In the genomic region with DNA sequence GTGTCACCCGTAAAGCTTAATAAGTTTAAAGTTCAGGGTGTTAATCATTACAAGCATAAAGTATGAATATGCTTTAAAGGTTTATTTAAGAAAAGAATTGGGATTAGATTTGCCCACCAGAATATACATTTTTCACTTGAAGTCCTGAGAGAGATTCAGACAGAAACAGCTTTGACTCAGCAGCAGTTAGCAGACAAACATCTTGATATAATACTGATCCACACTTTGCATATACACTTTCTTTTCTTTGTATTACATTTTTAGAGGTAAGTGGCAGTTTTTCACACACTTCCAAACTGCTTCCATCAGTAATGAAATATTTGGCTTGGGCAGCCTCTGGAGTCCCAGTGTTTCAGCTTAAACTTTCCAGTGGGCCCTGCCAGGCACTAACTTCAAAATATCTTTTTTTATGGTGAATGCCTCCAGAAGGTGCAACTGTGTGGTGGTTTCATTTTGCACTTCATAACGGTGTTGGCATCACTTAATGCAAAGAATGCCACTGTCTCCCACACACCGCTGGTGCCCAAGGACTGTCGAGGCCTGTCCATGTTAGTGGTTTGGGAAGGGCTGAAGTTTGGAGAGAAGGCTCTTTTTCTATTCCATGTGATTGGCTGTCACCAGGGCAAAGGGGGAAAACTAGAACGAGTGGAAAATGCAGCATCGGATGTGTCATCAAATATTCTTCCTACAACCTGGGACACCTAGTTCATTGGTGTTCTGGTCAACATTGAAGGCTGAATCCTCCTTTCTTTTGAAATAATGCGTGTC, we compare ENCODE assay signal across 9 cellular contexts. TPM values are rescaled to one million over a fixed set of nuclear protein-coding genes. Genes with fewer than 3 reads are reported as not detected.
A peak's percentile ranks its signal among the peaks of the same experiment; 100 is the strongest.
DNase-seq lines count a peak whose midpoint lies in the region; ATAC-seq, FAIRE-seq and TF ChIP-seq lines count a peak whose summit lies in the region.
"Had no signal": no experiment of that assay in that cellular context is flagged by ENCODE, and none has a peak within 500 bp of the region (broad histone marks: within the 10 kb centered on the region; RNA-seq: fewer than 3 reads in every experiment).

No MANE protein-coding gene starts in this region.

- BruUV-seq in Calu3 (replicated peaks; lab: Mats Ljungman, UMichigan) (no TSS peak), K562 (replicated peaks; lab: Mats Ljungman, UMichigan) (no TSS peak)

- H3K4me1 ChIP-seq in K562 (replicated peaks in 1 of 2; ENCODE audit: control insufficient read depth in 2 of 2, insufficient read depth in 2 of 2, low read length in 2 of 2) (no peaks in the 10 kb centered on the region; a peak in 1 of 5 replicates), parathyroid adenoma (peaks cover 43% of the 10 kb centered on the region), thyroid gland (peaks cover 16 to 50% of the 10 kb centered on the region in 2 donors)

- H3K4me2 ChIP-seq in K562 (ENCODE audit: insufficient read depth, low read length) (no peak overlapping the region), parathyroid adenoma (ENCODE audit: low read length) (no peak overlapping the region)

- in situ Hi-C loops in K562 (cut with MboI) = no loop called here

- H3K9me3 ChIP-seq in K562 (replicated peaks; ENCODE audit: control insufficient read depth, insufficient read depth, low read depth, low read length) (no peaks in the 10 kb centered on the region), parathyroid adenoma (ENCODE audit: control insufficient read depth, low read length) (no peaks in the 10 kb centered on the region), thyroid gland (no peaks in the 10 kb centered on the region)

- H3K4me3 ChIP-seq in K562 (no peak overlapping the region), parathyroid adenoma (ENCODE audit: low read depth, low read length) (no peak overlapping the region), thyroid gland (replicated peaks in 1 of 3) (no peak overlapping the region)

- H2AFZ ChIP-seq in K562 (ENCODE audit: low read depth, low read length) = no peak overlapping the region
- peak overlapping the region; percentile 16 for H2AFZ ChIP-seq in parathyroid adenoma

- H3K4me1 Mint-ChIP-seq in Calu3 (ENCODE audit: low read depth, unreplicated experiment) = peaks cover 78% of the 10 kb centered on the region

- POLR2A ChIA-PET in K562 (lab: Yijun Ruan, JAX) = interaction anchor here (0.6 kb wide), 1 partner anchor 214 kb away, joined by 3 read pairs; no protein-coding TSS in a partner anchor

- TF ChIP-seq EP300 in K562 (IDR thresholded peaks at IDR 0.05; ENCODE audit: low read length) = no peak

- CTCF ChIA-PET in Calu3 (lab: Charles Lee) (interaction anchor here (0.5 to 1.9 kb wide), 2 partner anchors 104 to 775 kb away, joined by 5 read pairs; no protein-coding TSS in a partner anchor), K562 (lab: Yijun Ruan, JAX; ENCODE audit: low intra/inter-chr PET ratio) (no interaction called here)

- H3K27ac Mint-ChIP-seq in Calu3 (ENCODE audit: unreplicated experiment) = peak overlapping the region; percentile 56
- H3K27ac Mint-ChIP-seq: dendritic cell treated with granulocyte-macrophage colony-stimulating factor and Interleukin-4, amounts not matched to agents 40 ng/mL and 50 ng/mL, for 4 days had no signal

- H3K79me2 ChIP-seq in K562 (ENCODE audit: control insufficient read depth, insufficient read depth, low read length) (no peaks in the 10 kb centered on the region), parathyroid adenoma (peaks cover 23% of the 10 kb centered on the region)

- 23% methylated on average over 7 of the region's 7 CpGs for WGBS in K562 (ENCODE audit: insufficient coverage, low coverage, missing lambda C conversion rate)
- WGBS in thyroid gland, 2 donors = 76 to 87% methylated on average over 7 of the region's 7 CpGs

- H3K27me3 Mint-ChIP-seq in Calu3 (ENCODE audit: unreplicated experiment) = no peaks in the 10 kb centered on the region
- H3K27me3 Mint-ChIP-seq: dendritic cell treated with granulocyte-macrophage colony-stimulating factor and Interleukin-4, amounts not matched to agents 40 ng/mL and 50 ng/mL, for 4 days had no signal

- H3K9me3 Mint-ChIP-seq in Calu3 (ENCODE audit: low read depth, unreplicated experiment) = no peaks in the 10 kb centered on the region
- H3K9me3 Mint-ChIP-seq: dendritic cell treated with granulocyte-macrophage colony-stimulating factor and Interleukin-4, amounts not matched to agents 40 ng/mL and 50 ng/mL, for 4 days had no signal

- peak overlapping the region; percentile 59 for H3K4me3 Mint-ChIP-seq in Calu3 (ENCODE audit: low read depth, unreplicated experiment)
- H3K4me3 Mint-ChIP-seq: dendritic cell treated with granulocyte-macrophage colony-stimulating factor and Interleukin-4, amounts not matched to agents 40 ng/mL and 50 ng/mL, for 4 days had no signal

- ATAC-seq in HG02610 (IDR thresholded peaks at IDR 0.05; ENCODE audit: unreplicated experiment) (peak; percentile 49), K562 (no peak), HG03432 (IDR thresholded peaks at IDR 0.05; ENCODE audit: unreplicated experiment) (no peak)

- H3K36me3 Mint-ChIP-seq in Calu3 (ENCODE audit: insufficient read depth, unreplicated experiment) = peaks cover 10% of the 10 kb centered on the region

- H3K27me3 ChIP-seq in K562 (ENCODE audit: control insufficient read depth in 2 of 2, insufficient read depth in 2 of 2, low read length in 2 of 2) (no peaks in the 10 kb centered on the region; a peak in 1 of 5 replicates), parathyroid adenoma (ENCODE audit: control insufficient read depth, insufficient read depth, low read length) (no peaks in the 10 kb centered on the region), thyroid gland (no peaks in the 10 kb centered on the region)

- DNase-seq in Calu3 (no peak), K562 (ENCODE audit: extremely low read depth in 1 of 4, low spot score in 3 of 4) (no peak), thyroid gland (no peak), putamen (ENCODE audit: low spot score) (no peak), NCI-H446 treated with DMSO at 0.1 percent for 48 hours (lab: John Stamatoyannopoulos, UW) (no peak)

- no peak for TF ChIP-seq POLR2A in K562 (conservative IDR thresholded peaks at IDR 0.05)
- TF ChIP-seq POLR2A in thyroid gland (IDR thresholded peaks at IDR 0.05) = no peak

- H3K9ac ChIP-seq in K562 (ENCODE audit: insufficient read depth in 1 of 2, low read depth in 2 of 2, low read length in 2 of 2) (no peak overlapping the region), parathyroid adenoma (no peak overlapping the region)

- TF ChIP-seq CTCF in Calu3 (IDR thresholded peaks at IDR 0.05; ENCODE audit: unreplicated experiment) (no peak), K562 (IDR thresholded peaks at IDR 0.05 in 2 of 3, conservative IDR thresholded peaks at IDR 0.05 in 1 of 3; ENCODE audit: insufficient read depth in 2 of 3, low read depth in 1 of 3, low read length in 3 of 3) (no peak), parathyroid adenoma (IDR thresholded peaks at IDR 0.05) (no peak), thyroid gland (IDR thresholded peaks at IDR 0.05) (no peak)

- H3K36me3 ChIP-seq in K562 (ENCODE audit: control insufficient read depth, insufficient read depth, low read length) = no peaks in the 10 kb centered on the region
- H3K36me3 ChIP-seq in parathyroid adenoma (ENCODE audit: control insufficient read depth, insufficient read depth, low read length) = no peaks in the 10 kb centered on the region
- H3K36me3 ChIP-seq in thyroid gland = no peaks in the 10 kb centered on the region

- peak; percentile 35 for FAIRE-seq in K562 (lab: Jason Lieb, UNC)

- no peak overlapping the region for H3K27ac ChIP-seq in K562 (ENCODE audit: extremely low read depth, low read depth, low read length)
- H3K27ac ChIP-seq in parathyroid adenoma = peak overlapping the region; percentile 69
- peak overlapping the region in 1 of 3 donors; percentile 24 for H3K27ac ChIP-seq in thyroid gland

- H4K20me1 ChIP-seq in K562 (replicated peaks; ENCODE audit: control insufficient read depth, insufficient read depth, low read length) = no peaks in the 10 kb centered on the region; the same call in 1 of the 2 replicates

- no peak for TF ChIP-seq RAD21 in K562 (CRISPR knock-in tag; conservative IDR thresholded peaks at IDR 0.05 in 1 of 2, IDR thresholded peaks at IDR 0.05 in 1 of 2)

- intact Hi-C loops in Calu3 (cut with micrococcal nuclease; ENCODE audit: unreplicated experiment) (loop anchor here (5.0 kb wide), 3 partner anchors 51 to 1021 kb away; a partner anchor contains a TSS), K562 (cut with micrococcal nuclease) (no loop called here), thyroid gland (cut with DNase I) (no loop called here)

- H3K9me1 ChIP-seq in K562 (ENCODE audit: control insufficient read depth, insufficient read depth, low read length) = no peaks in the 10 kb centered on the region

RNA-seq across cellular contexts. Expression of a gene that starts 53.0 kb away (rescaled TPM):
- total RNA-seq in Calu3 (2022) (74.8 and 81.5 TPM in 2 replicates), K562 (2014; rRNA removed) (4.8 and 5.2 TPM in 2 replicates), K562 (2014; rRNA removed; fragmentation: Illumina TruSeq; extraction: Trizol) (5.4 and 7.1 TPM in 2 replicates), K562 (2015; rRNA removed; fragmentation: Illumina TruSeq; extraction: Trizol) (7.2 and 9.7 TPM in 2 replicates), K562 (2021) (7.2 and 9.2 TPM in 2 replicates), thyroid gland (100 to 1,000 TPM in 1 of 4 donors, 10 to 100 TPM in 3; 86.1 to 107 (median 94.8) TPM)
- total RNA-seq in K562 (2011; cell fraction: chromatin; rRNA removed; ENCODE audit: low replicate concordance) = 5.6 and 13.8 TPM in 2 replicates
- 1.5 and 2.1 TPM in 2 replicates for total RNA-seq in K562 (2011; cell fraction: nucleolus; rRNA removed)
- total RNA-seq in K562 (2011; cell fraction: nucleoplasm; rRNA removed) = 3.5 and 5.3 TPM in 2 replicates
- polyA plus RNA-seq in K562 (2011; rRNA removed) (1.9 and 2.5 TPM in 2 replicates), K562 (2014; fragmentation: Illumina TruSeq; extraction: Trizol) (5.1 and 8.0 TPM in 2 replicates), K562 (2014; fragmentation: Nextera tagmentation; extraction: Ambion mirVana) (1 to 10 TPM; 1.1 to 1.8 TPM), K562 (2014; rRNA removed) (2.4 and 3.9 TPM in 2 replicates)
- 0.55 and 1.0 TPM in 2 replicates for polyA plus RNA-seq in K562 (2011; cell fraction: cytosol; rRNA removed)
- polyA plus RNA-seq in K562 (2011; cell fraction: nucleus; rRNA removed) = 3.6 and 3.9 TPM in 2 replicates
- 5.4 and 6.2 TPM in 2 replicates for polyA plus RNA-seq in K562 (2012)
- 7.3 and 8.4 TPM in 2 replicates for polyA minus RNA-seq in K562 (2011; rRNA and poly(A)+ RNA removed)
- 3.5 and 6.9 TPM in 2 replicates for polyA minus RNA-seq in K562 (2011; cell fraction: cytosol; rRNA and poly(A)+ RNA removed)
- polyA minus RNA-seq in K562 (2011; cell fraction: nucleus; rRNA and poly(A)+ RNA removed) = 5.7 and 11.1 TPM in 2 replicates
